In the genomic region with DNA sequence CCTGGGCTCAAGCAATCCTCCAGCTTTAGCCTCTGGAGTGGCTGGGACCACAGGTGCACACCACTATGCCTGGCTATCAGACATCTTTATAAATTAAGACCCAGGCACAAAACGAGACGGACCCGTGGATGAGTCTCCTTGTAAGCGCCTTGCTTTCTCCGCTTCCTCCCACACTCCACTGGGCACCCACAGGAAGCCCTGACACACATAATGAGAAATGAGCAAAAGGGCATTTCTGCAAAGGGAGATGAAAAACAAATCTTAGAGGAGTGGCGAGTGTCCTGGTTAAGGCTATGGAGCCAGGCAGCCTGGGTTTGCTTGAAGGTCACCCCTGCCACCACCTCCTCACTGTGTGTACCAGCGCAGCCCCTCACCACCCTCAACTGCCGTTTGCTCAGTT, we compare ENCODE assay signal across 10 cellular contexts. TPM values are rescaled to one million over a fixed set of nuclear protein-coding genes. Genes with fewer than 3 reads are reported as not detected.
DNase-seq lines count a peak whose midpoint lies in the region; ATAC-seq and FAIRE-seq lines count a peak whose summit lies in the region.
"Had no signal": no experiment of that assay in that cellular context is flagged by ENCODE, and none has a peak within 500 bp of the region (broad histone marks: within the 10 kb centered on the region; RNA-seq: fewer than 3 reads in every experiment).

No MANE protein-coding gene starts in this region.

- H3K9me3 ChIP-seq in CD4-positive, CD25-positive, alpha-beta regulatory T cell (ENCODE audit: control insufficient read depth in 2 of 2, low read length in 2 of 2): no peaks in the 10 kb centered on the region

- H3K27ac ChIP-seq in CD4-positive, CD25-positive, alpha-beta regulatory T cell (ENCODE audit: insufficient read depth, low read length, poor library complexity, severe bottlenecking): no peak overlapping the region

- H3K36me3 ChIP-seq in CD4-positive, CD25-positive, alpha-beta regulatory T cell (ENCODE audit: control insufficient read depth, insufficient read depth, low read length): no peaks in the 10 kb centered on the region

- peak in 1 of 2 donors; percentile 27 for ATAC-seq in CD4-positive, CD25-positive, alpha-beta regulatory T cell (ENCODE audit: low read depth in 2 of 2)
- ATAC-seq in naive B cell (ENCODE audit: low read depth in 2 of 2): peak; percentile 53 to 62

- no peaks in the 10 kb centered on the region for H3K27me3 Mint-ChIP-seq in CD4-positive, CD25-positive, alpha-beta regulatory T cell
- H3K27me3 Mint-ChIP-seq in activated CD4-positive, alpha-beta T cell treated with anti-CD3 and anti-CD28 coated beads, Interleukin-2, amount 10 ng/mL, durations not matched to agents 7 days and 5 days: no peaks in the 10 kb centered on the region
- no peaks in the 10 kb centered on the region for H3K27me3 Mint-ChIP-seq in naive B cell

- peak overlapping the region; percentile 44 to 78 (median 57) for H3K4me3 Mint-ChIP-seq in CD4-positive, CD25-positive, alpha-beta regulatory T cell
- H3K4me3 Mint-ChIP-seq in activated CD4-positive, alpha-beta T cell treated with anti-CD3 and anti-CD28 coated beads, Interleukin-2, amount 10 ng/mL, durations not matched to agents 7 days and 5 days: no peak overlapping the region
- peak overlapping the region; percentile 80 to 93 (median 88) for H3K4me3 Mint-ChIP-seq in naive B cell

- H3K9me3 Mint-ChIP-seq in CD4-positive, CD25-positive, alpha-beta regulatory T cell: peaks cover 0 to 2% (median 0%) of the 10 kb centered on the region in 7 donors
- H3K9me3 Mint-ChIP-seq in activated CD4-positive, alpha-beta T cell treated with anti-CD3 and anti-CD28 coated beads, Interleukin-2, amount 10 ng/mL, durations not matched to agents 7 days and 5 days: peaks cover 7% of the 10 kb centered on the region
- peaks cover 0 to 4% (median 0%) of the 10 kb centered on the region in 7 donors for H3K9me3 Mint-ChIP-seq in naive B cell

- H3K36me3 Mint-ChIP-seq in CD4-positive, CD25-positive, alpha-beta regulatory T cell: peaks cover 8% of the 10 kb centered on the region
- peaks cover 54% of the 10 kb centered on the region for H3K36me3 Mint-ChIP-seq in activated CD4-positive, alpha-beta T cell treated with anti-CD3 and anti-CD28 coated beads, Interleukin-2, amount 10 ng/mL, durations not matched to agents 7 days and 5 days (ENCODE audit: low read depth)
- H3K36me3 Mint-ChIP-seq in naive B cell: peaks cover 0 to 14% of the 10 kb centered on the region in 2 donors

- no peaks in the 10 kb centered on the region for H3K27me3 ChIP-seq in CD4-positive, CD25-positive, alpha-beta regulatory T cell (ENCODE audit: control insufficient read depth, insufficient read depth, low read length)

- peak; percentile 68 for FAIRE-seq in GM18507 (lab: Jason Lieb, UNC)

- peak overlapping the region; percentile 26 to 93 (median 88) for H3K27ac Mint-ChIP-seq in CD4-positive, CD25-positive, alpha-beta regulatory T cell
- peak overlapping the region; percentile 61 for H3K27ac Mint-ChIP-seq in activated CD4-positive, alpha-beta T cell treated with anti-CD3 and anti-CD28 coated beads, Interleukin-2, amount 10 ng/mL, durations not matched to agents 7 days and 5 days
- peak overlapping the region; percentile 97 to 99 (median 98) for H3K27ac Mint-ChIP-seq in naive B cell

- POLR2A ChIA-PET in activated CD4-positive, alpha-beta T cell treated with anti-CD3 and anti-CD28 coated beads, Interleukin-2, amount 10 ng/mL, durations not matched to agents 7 days and 5 days (lab: Charles Lee): no interaction called here

- H3K4me3 ChIP-seq in CD4-positive, CD25-positive, alpha-beta regulatory T cell (ENCODE audit: low read depth, low read length): no peak overlapping the region

- DNase-seq in CD4-positive, CD25-positive, alpha-beta regulatory T cell: peak in 1 of 3 donors; percentile 41
- DNase-seq in GM18507 (ENCODE audit: extremely low spot score, insufficient read length, low read depth) (no peak), naive B cell (peak; percentile 70), A172 (ENCODE audit: low spot score) (no peak), NCI-H526 treated with DMSO at 0.1 percent for 48 hours (lab: John Stamatoyannopoulos, UW) (no peak), NCI-H2227 treated with DMSO at 0.1 percent for 48 hours (lab: John Stamatoyannopoulos, UW) (no peak), epidermal melanocyte (ENCODE audit: insufficient read length, low spot score) (no peak)
- no peak for DNase-seq in activated CD4-positive, alpha-beta T cell treated with anti-CD3 and anti-CD28 coated beads, Interleukin-2, amount 10 ng/mL, durations not matched to agents 7 days and 5 days
- DNase-seq: amygdala, NCI-H2081 had no signal

- H3K4me1 Mint-ChIP-seq in CD4-positive, CD25-positive, alpha-beta regulatory T cell: peaks cover 29 to 65% (median 39%) of the 10 kb centered on the region in 4 donors
- H3K4me1 Mint-ChIP-seq in activated CD4-positive, alpha-beta T cell treated with anti-CD3 and anti-CD28 coated beads, Interleukin-2, amount 10 ng/mL, durations not matched to agents 7 days and 5 days: peaks cover 61% of the 10 kb centered on the region
- peaks cover 60 to 85% (median 83%) of the 10 kb centered on the region in 3 donors for H3K4me1 Mint-ChIP-seq in naive B cell

- H3K4me1 ChIP-seq in CD4-positive, CD25-positive, alpha-beta regulatory T cell (ENCODE audit: control insufficient read depth, insufficient read depth, low read length, poor library complexity, severe bottlenecking): peaks cover 24% of the 10 kb centered on the region

- CTCF ChIA-PET in activated CD4-positive, alpha-beta T cell treated with anti-CD3 and anti-CD28 coated beads, Interleukin-2, amount 10 ng/mL, durations not matched to agents 7 days and 5 days (lab: Charles Lee): no interaction called here

RNA-seq across cellular contexts. Expression of gene XYLT1, which starts 56.3 kb away (rescaled TPM):
- total RNA-seq in CD4-positive, CD25-positive, alpha-beta regulatory T cell: 26.3 TPM
- 1 to 10 TPM in 3 of 4 donors, under 1 TPM in 1; 0.68 to 3.3 (median 2.7) TPM for polyA plus RNA-seq in CD4-positive, CD25-positive, alpha-beta regulatory T cell
- total RNA-seq in activated CD4-positive, alpha-beta T cell treated with anti-CD3 and anti-CD28 coated beads, Interleukin-2, amount 10 ng/mL, durations not matched to agents 7 days and 5 days: 10 to 100 TPM; 46.6 to 50.1 TPM
- 1 to 10 TPM; 1.7 to 8.7 (median 3.9) TPM for polyA plus RNA-seq in naive B cell (ENCODE audit: low read depth in 6 of 6)
- not detected in 2 replicates for total RNA-seq in A172 (2014; rRNA removed; shearing (Covaris generic))

Comparison
In these comparisons a context has a peak if more than half of its experiments do, and no peak if none do; other contexts are left out.
1. RNA of gene XYLT1, which starts 56.3 kb away (total RNA-seq): 46.6 to 50.1 TPM in activated CD4-positive, alpha-beta T cell treated with anti-CD3 and anti-CD28 coated beads, Interleukin-2, amount 10 ng/mL, durations not matched to agents 7 days and 5 days and 26.3 TPM in CD4-positive, CD25-positive, alpha-beta regulatory T cell (single experiment); not detected in A172; every median in the first group is over 10 times any median in the second.
2. Peak in every context shown above with its lines, with median percentiles within 50 percentile points of each other: H3K27ac Mint-ChIP-seq.